8 cellular contexts compared by ENCODE assay signal in the genomic region with DNA sequence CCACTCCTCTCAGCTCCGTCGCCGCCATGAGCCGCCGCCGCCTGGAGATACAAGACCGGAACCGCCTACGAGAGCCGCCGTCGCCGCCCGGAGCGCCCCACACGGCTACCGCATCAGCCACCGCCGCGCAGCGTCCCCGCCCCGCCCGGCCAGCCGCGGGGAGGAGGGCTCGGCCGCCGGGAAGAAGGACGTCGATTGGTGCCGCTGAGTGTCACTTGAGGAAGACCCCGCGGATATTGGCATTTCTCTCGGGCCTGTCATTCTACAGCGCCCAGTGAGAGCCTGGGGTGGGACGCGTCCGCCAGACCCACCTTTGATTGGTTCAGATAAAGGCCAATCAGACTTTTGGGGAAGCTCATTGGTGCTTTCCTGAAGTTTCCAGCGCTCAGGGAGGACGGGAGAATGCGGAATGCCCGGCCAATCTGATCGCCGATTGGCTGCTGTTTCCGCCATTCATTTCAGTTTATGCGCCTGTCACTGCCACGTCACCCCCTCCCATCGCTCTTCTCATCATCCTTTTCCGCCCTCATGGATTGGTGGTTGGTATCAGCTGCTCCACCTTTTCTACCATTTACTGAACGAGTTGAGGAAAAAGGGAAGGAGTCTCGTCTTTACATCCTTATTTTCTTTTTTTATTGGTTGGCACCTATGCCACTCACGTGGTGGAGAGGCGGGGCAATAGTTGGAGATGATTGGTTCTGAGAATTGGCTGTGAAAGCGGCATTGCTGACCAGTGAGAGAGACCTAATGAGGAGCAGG. TPM values are rescaled to one million over a fixed set of nuclear protein-coding genes. Genes with fewer than 3 reads are reported as not detected.
A peak's percentile ranks its signal among the peaks of the same experiment; 100 is the strongest.
DNase-seq lines count a peak whose midpoint lies in the region; ATAC-seq, FAIRE-seq and TF ChIP-seq lines count a peak whose summit lies in the region.

A gene with protein sequence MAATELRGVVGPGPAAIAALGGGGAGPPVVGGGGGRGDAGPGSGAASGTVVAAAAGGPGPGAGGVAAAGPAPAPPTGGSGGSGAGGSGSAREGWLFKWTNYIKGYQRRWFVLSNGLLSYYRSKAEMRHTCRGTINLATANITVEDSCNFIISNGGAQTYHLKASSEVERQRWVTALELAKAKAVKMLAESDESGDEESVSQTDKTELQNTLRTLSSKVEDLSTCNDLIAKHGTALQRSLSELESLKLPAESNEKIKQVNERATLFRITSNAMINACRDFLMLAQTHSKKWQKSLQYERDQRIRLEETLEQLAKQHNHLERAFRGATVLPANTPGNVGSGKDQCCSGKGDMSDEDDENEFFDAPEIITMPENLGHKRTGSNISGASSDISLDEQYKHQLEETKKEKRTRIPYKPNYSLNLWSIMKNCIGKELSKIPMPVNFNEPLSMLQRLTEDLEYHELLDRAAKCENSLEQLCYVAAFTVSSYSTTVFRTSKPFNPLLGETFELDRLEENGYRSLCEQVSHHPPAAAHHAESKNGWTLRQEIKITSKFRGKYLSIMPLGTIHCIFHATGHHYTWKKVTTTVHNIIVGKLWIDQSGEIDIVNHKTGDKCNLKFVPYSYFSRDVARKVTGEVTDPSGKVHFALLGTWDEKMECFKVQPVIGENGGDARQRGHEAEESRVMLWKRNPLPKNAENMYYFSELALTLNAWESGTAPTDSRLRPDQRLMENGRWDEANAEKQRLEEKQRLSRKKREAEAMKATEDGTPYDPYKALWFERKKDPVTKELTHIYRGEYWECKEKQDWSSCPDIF (minus strand): TSS at position 138 of the 759 bp plus-strand sequence. CDS start 110 bp downstream, at position 28.

- peaks cover 40% of the 10 kb centered on the region for H4K20me1 ChIP-seq in OCI-LY3 (ENCODE audit: insufficient read depth, low read length)

- H3K9me3 ChIP-seq in OCI-LY3 (ENCODE audit: insufficient read depth, low read length) = no peaks in the 10 kb centered on the region
- H3K9me3 ChIP-seq in mesodermal cell (ENCODE audit: control insufficient read depth, low read length) = no peaks in the 10 kb centered on the region

- no peaks in the 10 kb centered on the region for H3K27me3 ChIP-seq in OCI-LY3 (ENCODE audit: low read depth, low read length)

- H3K79me2 ChIP-seq in OCI-LY3 (ENCODE audit: low read length) = peaks cover 46% of the 10 kb centered on the region

- WGBS in mesodermal cell (ENCODE audit: insufficient coverage in 2 of 2), 2 experiments = 0% methylated on average over 40 to 43 of the region's 55 CpGs

- H3K4me2 ChIP-seq in OCI-LY3 (ENCODE audit: low read length) = peak within 1 kb of the TSS; percentile 98

- DNase-seq in D721Med (ENCODE audit: insufficient read length, low spot score) (peak; percentile 83), HuH-7 (ENCODE audit: low spot score) (peak; percentile 100)
- peak; percentile 93 for DNase-seq in activated CD8-positive, alpha-beta memory T cell treated with anti-CD3 and anti-CD28 coated beads, Interleukin-2, amount 50 U/mL, for 48 hours
- peak; percentile 95 to 99 for DNase-seq in stimulated activated CD8-positive, alpha-beta memory T cell treated with anti-CD3 and anti-CD28 coated beads, Interleukin-15, amount 100 ng/mL, for 4 hours (ENCODE audit: low read depth in 2 of 2)

- H3K4me3 ChIP-seq in OCI-LY3 (ENCODE audit: low read length) (peak within 1 kb of the TSS; percentile 94), mesodermal cell (ENCODE audit: extremely low read depth, insufficient read depth, low read length, poor library complexity, severe bottlenecking) (peak within 1 kb of the TSS; percentile 93)

- peaks cover 35% of the 10 kb centered on the region for H3K4me1 ChIP-seq in OCI-LY3 (ENCODE audit: low read length)
- peaks cover 10% of the 10 kb centered on the region for H3K4me1 ChIP-seq in mesodermal cell (ENCODE audit: control insufficient read depth, insufficient read depth, low read length, poor library complexity, severe bottlenecking)

- H3K27ac ChIP-seq in OCI-LY3 (ENCODE audit: low read length) (peak within 1 kb of the TSS; percentile 64), mesodermal cell (ENCODE audit: low read depth, low read length, severe bottlenecking) (peak within 1 kb of the TSS; percentile 95)

- TF ChIP-seq CTCF in D721Med (IDR thresholded peaks at IDR 0.05; ENCODE audit: insufficient read depth, missing control alignments) = no peak
- no peak for TF ChIP-seq CTCF in OCI-LY3 (IDR thresholded peaks at IDR 0.05; ENCODE audit: low read depth, low read length)

- H3K9ac ChIP-seq in OCI-LY3 (ENCODE audit: low read length) = peak within 1 kb of the TSS; percentile 82

- H3K36me3 ChIP-seq in OCI-LY3 (replicated peaks; ENCODE audit: low read depth, low read length) (peaks cover 11% of the 10 kb centered on the region), mesodermal cell (ENCODE audit: control insufficient read depth, insufficient read depth, low read length) (peaks cover 12% of the 10 kb centered on the region)

- H2AFZ ChIP-seq in OCI-LY3 (ENCODE audit: low read depth, low read length) = peak within 1 kb of the TSS; percentile 62

- ATAC-seq in GM21515 (IDR thresholded peaks at IDR 0.05; ENCODE audit: unreplicated experiment) = peak; percentile 88

- FAIRE-seq in D721Med (lab: Jason Lieb, UNC) (peak; percentile 89), endometrium (lab: Jason Lieb, UNC) (peak; percentile 100)

RNA-seq across cellular contexts. Expression of the gene that starts here (rescaled TPM):
- 43.5 TPM for polyA plus RNA-seq in mesodermal cell (2013, experiment 1 of 2)
- 40.8 TPM for polyA plus RNA-seq in mesodermal cell (2013, experiment 2 of 2)

Comparison
In these comparisons a context has a peak if more than half of its experiments do, and no peak if none do; other contexts are left out.
1. Peak in every context shown above with its lines: DNase-seq, ATAC-seq, H3K4me3 ChIP-seq and H3K27ac ChIP-seq.